9 cellular contexts compared by ENCODE assay signal in genomic region chrX:69060631-69061408, GRCh38.
DNase-seq lines count a peak whose midpoint lies in the region; ATAC-seq and TF ChIP-seq lines count a peak whose summit lies in the region.
"Had no signal": no experiment of that assay in that cellular context is flagged by ENCODE, and none has a peak within 500 bp of the region (broad histone marks: within the 10 kb centered on the region; RNA-seq: fewer than 3 reads in every experiment).

No MANE protein-coding gene starts in this region.

- peaks cover 25% of the 10 kb centered on the region for H3K27me3 ChIP-seq in osteoblast (ENCODE audit: insufficient read depth, low read length)

- H3K79me2 ChIP-seq in osteoblast (ENCODE audit: insufficient read depth, low read length): no peaks in the 10 kb centered on the region

- peak; percentile 23 for DNase-seq in Daoy (ENCODE audit: low read depth)
- peak; percentile 34 for DNase-seq in RPMI7951 (ENCODE audit: low read depth)
- DNase-seq in fibroblast of villous mesenchyme (ENCODE audit: low read depth): peak; percentile 38
- DNase-seq in osteoblast (ENCODE audit: insufficient read length, low spot score, missing footprints): no peak
- no peak for DNase-seq in activated CD4-positive, alpha-beta T cell treated with anti-CD3 and anti-CD28 coated beads, Interleukin-2, amount 10 ng/mL, durations not matched to agents 7 days and 5 days
- no peak for DNase-seq in GM19240 (ENCODE audit: insufficient read length, low spot score)

- H3K36me3 ChIP-seq in osteoblast (ENCODE audit: insufficient read depth, low read length): no peaks in the 10 kb centered on the region

- no peaks in the 10 kb centered on the region for H3K4me1 Mint-ChIP-seq in activated CD4-positive, alpha-beta T cell treated with anti-CD3 and anti-CD28 coated beads, Interleukin-2, amount 10 ng/mL, durations not matched to agents 7 days and 5 days

- H3K27ac Mint-ChIP-seq in activated CD4-positive, alpha-beta T cell treated with anti-CD3 and anti-CD28 coated beads, Interleukin-2, amount 10 ng/mL, durations not matched to agents 7 days and 5 days: no peak overlapping the region

- no peaks in the 10 kb centered on the region for H3K9me3 Mint-ChIP-seq in activated CD4-positive, alpha-beta T cell treated with anti-CD3 and anti-CD28 coated beads, Interleukin-2, amount 10 ng/mL, durations not matched to agents 7 days and 5 days

- no peaks in the 10 kb centered on the region for H4K20me1 ChIP-seq in osteoblast (ENCODE audit: insufficient read depth, low read length)

- no peak overlapping the region for H3K4me3 Mint-ChIP-seq in activated CD4-positive, alpha-beta T cell treated with anti-CD3 and anti-CD28 coated beads, Interleukin-2, amount 10 ng/mL, durations not matched to agents 7 days and 5 days

- TF ChIP-seq CTCF in fibroblast of villous mesenchyme (IDR thresholded peaks at IDR 0.05; ENCODE audit: insufficient read depth, low read depth, low read length) (peak; percentile 59), osteoblast (IDR thresholded peaks at IDR 0.05; ENCODE audit: extremely low read depth, low read depth, low read length) (peak; percentile 42)

- POLR2A ChIA-PET in activated CD4-positive, alpha-beta T cell treated with anti-CD3 and anti-CD28 coated beads, Interleukin-2, amount 10 ng/mL, durations not matched to agents 7 days and 5 days (lab: Charles Lee): no interaction called here

- ATAC-seq in GM19328 (IDR thresholded peaks at IDR 0.05; ENCODE audit: unreplicated experiment) (no peak), GM21717 (IDR thresholded peaks at IDR 0.05; ENCODE audit: unreplicated experiment) (no peak)

- H3K9me3 ChIP-seq in osteoblast (ENCODE audit: low read depth, low read length): no peaks in the 10 kb centered on the region

- H3K4me1 ChIP-seq in osteoblast (ENCODE audit: insufficient read depth, low read length): no peaks in the 10 kb centered on the region

- H3K27ac ChIP-seq in osteoblast (ENCODE audit: low read depth, low read length): no peak overlapping the region
- H3K27ac ChIP-seq: SK-N-MC had no signal

- H3K27me3 Mint-ChIP-seq in activated CD4-positive, alpha-beta T cell treated with anti-CD3 and anti-CD28 coated beads, Interleukin-2, amount 10 ng/mL, durations not matched to agents 7 days and 5 days: peaks cover 2% of the 10 kb centered on the region

- H3K4me3 ChIP-seq in fibroblast of villous mesenchyme (ENCODE audit: low read depth, low read length): no peak overlapping the region
- no peak overlapping the region for H3K4me3 ChIP-seq in osteoblast (ENCODE audit: insufficient read depth, low read length)
- H3K4me3 ChIP-seq: SK-N-MC had no signal

- no peak overlapping the region for H2AFZ ChIP-seq in osteoblast (ENCODE audit: low read length)

- H3K36me3 Mint-ChIP-seq in activated CD4-positive, alpha-beta T cell treated with anti-CD3 and anti-CD28 coated beads, Interleukin-2, amount 10 ng/mL, durations not matched to agents 7 days and 5 days (ENCODE audit: low read depth): no peaks in the 10 kb centered on the region

- CTCF ChIA-PET in activated CD4-positive, alpha-beta T cell treated with anti-CD3 and anti-CD28 coated beads, Interleukin-2, amount 10 ng/mL, durations not matched to agents 7 days and 5 days (lab: Charles Lee): interaction anchor here (1.0 kb wide), 1 partner anchor 16 kb away, joined by 3 read pairs; no protein-coding TSS in a partner anchor

- H3K4me2 ChIP-seq in osteoblast (ENCODE audit: insufficient read depth, low read length): no peak overlapping the region

Comparison
In these comparisons a context has a peak if more than half of its experiments do, and no peak if none do; other contexts are left out.
1. DNase-seq: peak in Daoy (single experiment), RPMI7951 (single experiment) and fibroblast of villous mesenchyme (single experiment); none in osteoblast (single experiment), activated CD4-positive, alpha-beta T cell treated with anti-CD3 and anti-CD28 coated beads, Interleukin-2, amount 10 ng/mL, durations not matched to agents 7 days and 5 days (single experiment) and GM19240 (single experiment).